In genomic region chr12:26937863-26938659, GRCh38 we compare ENCODE assay signal across 8 cellular contexts. TPM values are rescaled to one million over a fixed set of nuclear protein-coding genes. Genes with fewer than 3 reads are reported as not detected.
A peak's percentile ranks its signal among the peaks of the same experiment; 100 is the strongest.
DNase-seq lines count a peak whose midpoint lies in the region; ATAC-seq, FAIRE-seq and TF ChIP-seq lines count a peak whose summit lies in the region.

Gene FGFR1OP2, plus strand, starts transcription at chr12:26938470. Its CDS starts 15,689 bp downstream, at chr12:26954159.
Gene INTS13, minus strand, starts transcription at chr12:26937981. Its CDS starts 1,178 bp downstream, at chr12:26936803.

- peaks cover 2 to 6% of the 10 kb centered on the region in 2 experiments for H3K36me3 ChIP-seq in keratinocyte (ENCODE audit: control insufficient read depth in 2 of 2, extremely low read depth in 1 of 2, insufficient read depth in 2 of 2, low read length in 2 of 2)

- no peak for TF ChIP-seq CTCF in AG10803 (conservative IDR thresholded peaks at IDR 0.05; ENCODE audit: low read length)
- TF ChIP-seq CTCF in keratinocyte (optimal IDR thresholded peaks at IDR 0.05 in 1 of 3, IDR thresholded peaks at IDR 0.05 in 1 of 3, conservative IDR thresholded peaks at IDR 0.05 in 1 of 3; ENCODE audit: extremely low read depth in 1 of 3, insufficient read depth in 2 of 3, low read length in 3 of 3) = no peak

- no peaks in the 10 kb centered on the region for H4K20me1 ChIP-seq in keratinocyte (ENCODE audit: control insufficient read depth, extremely low read depth, insufficient read depth, low read length)

- H3K27ac ChIP-seq in keratinocyte (ENCODE audit: control insufficient read depth, insufficient read depth, low read length) = peak within 1 kb of the TSS; percentile 93

- peaks cover 78% of the 10 kb centered on the region for H3K79me2 ChIP-seq in keratinocyte (ENCODE audit: control insufficient read depth, insufficient read depth, low read length)

- ATAC-seq in GM19043 (IDR thresholded peaks at IDR 0.05; ENCODE audit: low read depth, unreplicated experiment) = peak; percentile 82
- ATAC-seq in HG03378 (IDR thresholded peaks at IDR 0.05; ENCODE audit: unreplicated experiment) = peak; percentile 74

- H3K9ac ChIP-seq in keratinocyte (ENCODE audit: control insufficient read depth, extremely low read depth, insufficient read depth, low read length) = peak within 1 kb of the TSS; percentile 97

- peak within 1 kb of the TSS; percentile 90 for H3K4me2 ChIP-seq in keratinocyte (ENCODE audit: control insufficient read depth, extremely low read depth, insufficient read depth, low read depth, low read length)

- FAIRE-seq in keratinocyte (lab: Jason Lieb, UNC) = peak; percentile 67

- no peaks in the 10 kb centered on the region for H3K27me3 ChIP-seq in keratinocyte (ENCODE audit: control insufficient read depth, extremely low read depth, insufficient read depth, low read length)

- H3K9me3 ChIP-seq in keratinocyte (ENCODE audit: control insufficient read depth, low read depth, low read length) = no peaks in the 10 kb centered on the region

- H3K4me1 ChIP-seq in keratinocyte (ENCODE audit: control insufficient read depth, extremely low read depth, insufficient read depth, low read length) = peaks cover 17% of the 10 kb centered on the region

- DNase-seq in AG10803 (ENCODE audit: low read depth) = peak; percentile 98
- DNase-seq in NCI-H460 (ENCODE audit: extremely low read depth, low read depth) = peak; percentile 98
- peak; percentile 96 for DNase-seq in activated CD4-positive, CD25-positive, alpha-beta regulatory T cell treated with anti-CD3 and anti-CD28 coated beads, Interleukin-2, amount 50 U/mL, for 72 hours
- DNase-seq in cerebellar nuclear complex (lab: John Stamatoyannopoulos, UW) = peak; percentile 83 to 96
- DNase-seq in keratinocyte (ENCODE audit: low read depth, low spot score) = peak; percentile 93
- peak; percentile 87 to 88 for DNase-seq in stimulated activated CD4-positive, alpha-beta T cell treated with anti-CD3 and anti-CD28 coated beads, Interleukin-15, amount 100 ng/mL, for 1 hour (ENCODE audit: low read depth in 1 of 2, low spot score in 1 of 2)

- peak within 1 kb of the TSS; percentile 97 for H2AFZ ChIP-seq in keratinocyte (ENCODE audit: control insufficient read depth, low read length)

- peak within 1 kb of the TSS; percentile 94 for H3K4me3 ChIP-seq in AG10803 (ENCODE audit: low read length)
- peak within 1 kb of the TSS; percentile 96 to 100 (median 97) for H3K4me3 ChIP-seq in keratinocyte (ENCODE audit: control insufficient read depth in 2 of 3, extremely low read depth in 1 of 3, insufficient read depth in 2 of 3, low read depth in 1 of 3, low read length in 3 of 3)

- dilution Hi-C loops in keratinocyte (cut with MboI; ENCODE audit: extremely low pct_ligation_motif_present, low sequenced_read_pairs) = no loop called here

- H3K9me1 ChIP-seq in keratinocyte (ENCODE audit: control insufficient read depth, extremely low read depth, insufficient read depth, low read length) = no peaks in the 10 kb centered on the region

RNA-seq across cellular contexts. Expression of gene FGFR1OP2, which starts in this region (rescaled TPM):
- 19.9 and 27.1 TPM in 2 replicates for total RNA-seq in NCI-H460 (2014; rRNA removed; shearing (Covaris generic))
- polyA plus RNA-seq in NCI-H460 (2014; cell fraction: nucleus; rRNA removed) = 15.8 and 28.5 TPM in 2 replicates
- 17.6 to 34.9 TPM (median 21.4 TPM) in 3 replicates for polyA plus RNA-seq in keratinocyte
- 48.9 TPM for polyA plus RNA-seq in keratinocyte (2011; ENCODE audit: low read depth)
- polyA plus RNA-seq in keratinocyte (2011; cell fraction: cytosol; rRNA removed) = 15.3 and 23.8 TPM in 2 replicates
- 15.7 and 20.8 TPM in 2 replicates for polyA plus RNA-seq in keratinocyte (2011; cell fraction: nucleus; rRNA removed)
- 24.5 and 25.5 TPM in 2 replicates for polyA plus RNA-seq in keratinocyte (2012; ENCODE audit: low replicate concordance)
- polyA minus RNA-seq in keratinocyte = 5.9 to 27.6 TPM (median 10.5 TPM) in 3 replicates
- polyA minus RNA-seq in keratinocyte (2011; cell fraction: cytosol; rRNA and poly(A)+ RNA removed) = 30.3 TPM
- 10.9 and 13.7 TPM in 2 replicates for polyA minus RNA-seq in keratinocyte (2011; cell fraction: nucleus; rRNA and poly(A)+ RNA removed)

RNA-seq across cellular contexts. Expression of gene INTS13, which starts in this region (rescaled TPM):
- total RNA-seq in NCI-H460 (2014; rRNA removed; shearing (Covaris generic)) = 46.0 and 53.1 TPM in 2 replicates
- polyA plus RNA-seq in NCI-H460 (2014; cell fraction: nucleus; rRNA removed) = 21.5 and 41.3 TPM in 2 replicates
- 18.6 to 38.7 TPM (median 19.5 TPM) in 3 replicates for polyA plus RNA-seq in keratinocyte
- polyA plus RNA-seq in keratinocyte (2011; ENCODE audit: low read depth) = 73.5 TPM
- 25.4 and 42.6 TPM in 2 replicates for polyA plus RNA-seq in keratinocyte (2011; cell fraction: cytosol; rRNA removed)
- 17.3 and 26.1 TPM in 2 replicates for polyA plus RNA-seq in keratinocyte (2011; cell fraction: nucleus; rRNA removed)
- 20.5 and 26.3 TPM in 2 replicates for polyA plus RNA-seq in keratinocyte (2012; ENCODE audit: low replicate concordance)
- polyA minus RNA-seq in keratinocyte = 17.3 to 45.2 TPM (median 17.6 TPM) in 3 replicates
- 49.9 TPM for polyA minus RNA-seq in keratinocyte (2011; cell fraction: cytosol; rRNA and poly(A)+ RNA removed)
- 10.2 and 27.5 TPM in 2 replicates for polyA minus RNA-seq in keratinocyte (2011; cell fraction: nucleus; rRNA and poly(A)+ RNA removed)

Comparison
In these comparisons a context has a peak if more than half of its experiments do, and no peak if none do; other contexts are left out.
1. Peak in every context shown above with its lines: DNase-seq, ATAC-seq, H3K4me3 ChIP-seq and H3K27ac ChIP-seq.